Comparison of ENCODE assay signal across 8 cellular contexts in genomic region chr5:52801329-52801728, GRCh38. TPM values are rescaled to one million over a fixed set of nuclear protein-coding genes. Genes with fewer than 3 reads are reported as not detected.
DNase-seq lines count a peak whose midpoint lies in the region; ATAC-seq, FAIRE-seq and TF ChIP-seq lines count a peak whose summit lies in the region.

No MANE protein-coding gene starts in this region.

- H3K4me2 ChIP-seq in OCI-LY7 (ENCODE audit: low read length) = peak overlapping the region; percentile 91

- H3K9me2 ChIP-seq in OCI-LY7 (ENCODE audit: insufficient read depth, low read length) = no peaks in the 10 kb centered on the region

- no peaks in the 10 kb centered on the region for H3K27me3 Mint-ChIP-seq in dendritic cell treated with granulocyte-macrophage colony-stimulating factor and Interleukin-4, amounts not matched to agents 40 ng/mL and 50 ng/mL, for 4 days

- peaks cover 70% of the 10 kb centered on the region for H3K4me1 Mint-ChIP-seq in dendritic cell treated with granulocyte-macrophage colony-stimulating factor and Interleukin-4, amounts not matched to agents 40 ng/mL and 50 ng/mL, for 4 days (ENCODE audit: low read depth)

- POLR2A ChIA-PET in OCI-LY7 (lab: Charles Lee) = interaction anchor here (0.6 to 0.9 kb wide), 2 partner anchors 1219 to 1285 kb away, joined by 3 read pairs; no protein-coding TSS in a partner anchor

- ATAC-seq in HG02623 (IDR thresholded peaks at IDR 0.05; ENCODE audit: unreplicated experiment) (no peak), HG03175 (IDR thresholded peaks at IDR 0.05; ENCODE audit: unreplicated experiment) (no peak)

- H3K36me3 ChIP-seq in OCI-LY7 (ENCODE audit: insufficient read depth, low read length) = peaks cover 41% of the 10 kb centered on the region
- no peaks in the 10 kb centered on the region for H3K36me3 ChIP-seq in muscle layer of colon (ENCODE audit: insufficient read depth, low read length)

- H3K9me3 Mint-ChIP-seq in dendritic cell treated with granulocyte-macrophage colony-stimulating factor and Interleukin-4, amounts not matched to agents 40 ng/mL and 50 ng/mL, for 4 days = no peaks in the 10 kb centered on the region

- peaks cover 25% of the 10 kb centered on the region for H3K36me3 Mint-ChIP-seq in dendritic cell treated with granulocyte-macrophage colony-stimulating factor and Interleukin-4, amounts not matched to agents 40 ng/mL and 50 ng/mL, for 4 days (ENCODE audit: low read depth)

- peaks cover 33% of the 10 kb centered on the region for H4K20me1 ChIP-seq in OCI-LY7 (ENCODE audit: insufficient read depth, low read length)

- TF ChIP-seq CTCF in GM12864 (IDR thresholded peaks at IDR 0.05; ENCODE audit: low read depth, low read length, missing control alignments) (no peak), OCI-LY7 (conservative IDR thresholded peaks at IDR 0.05; ENCODE audit: low read length) (no peak)

- peaks cover 20% of the 10 kb centered on the region for H3K4me1 ChIP-seq in OCI-LY7 (ENCODE audit: insufficient read depth, low read length, poor library complexity, severe bottlenecking)
- peaks cover 48% of the 10 kb centered on the region for H3K4me1 ChIP-seq in muscle layer of colon (ENCODE audit: insufficient read depth, low read length)

- H3K4me3 ChIP-seq in GM12864 (ENCODE audit: low read depth, low read length) (peak overlapping the region; percentile 68), OCI-LY7 (ENCODE audit: low read depth, low read length, poor library complexity, severe bottlenecking) (peak overlapping the region; percentile 77), muscle layer of colon (ENCODE audit: low read depth in 1 of 2, low read length in 2 of 2) (peak overlapping the region; percentile 80 to 89)

- no peaks in the 10 kb centered on the region for H3K27me3 ChIP-seq in muscle layer of colon (ENCODE audit: control insufficient read depth in 1 of 2, insufficient read depth in 2 of 2, low read length in 2 of 2)

- peak overlapping the region; percentile 82 for H3K4me3 Mint-ChIP-seq in dendritic cell treated with granulocyte-macrophage colony-stimulating factor and Interleukin-4, amounts not matched to agents 40 ng/mL and 50 ng/mL, for 4 days

- H3K79me2 ChIP-seq in OCI-LY7 (ENCODE audit: insufficient read depth, low read depth, low read length) = peaks cover 53% of the 10 kb centered on the region

- DNase-seq in GM12864 (ENCODE audit: low read depth) (no peak), OCI-LY7 (ENCODE audit: low spot score) (peak; percentile 19), NCI-H2171 (lab: John Stamatoyannopoulos, UW) (no peak), urothelium cell line (ENCODE audit: low spot score) (no peak)

- intact Hi-C loops in OCI-LY7 (cut with micrococcal nuclease; ENCODE audit: unreplicated experiment) = no loop called here
- intact Hi-C loops in dendritic cell treated with granulocyte-macrophage colony-stimulating factor and Interleukin-4, amounts not matched to agents 40 ng/mL and 50 ng/mL, for 4 days (cut with micrococcal nuclease) = loop anchor here (2.0 kb wide), 1 partner anchor 35 kb away; no protein-coding TSS in a partner anchor

- no peak overlapping the region for H2AFZ ChIP-seq in OCI-LY7 (ENCODE audit: low read length)

- H3K9me3 ChIP-seq in OCI-LY7 (ENCODE audit: low read length) (no peaks in the 10 kb centered on the region), muscle layer of colon (ENCODE audit: low read length) (no peaks in the 10 kb centered on the region)

- BruUV-seq in OCI-LY7 (replicated peaks; lab: Mats Ljungman, UMichigan) = TSS peak; percentile 62

- H3K27ac Mint-ChIP-seq in dendritic cell treated with granulocyte-macrophage colony-stimulating factor and Interleukin-4, amounts not matched to agents 40 ng/mL and 50 ng/mL, for 4 days = peak overlapping the region; percentile 97

- peak overlapping the region; percentile 75 for H3K9ac ChIP-seq in muscle layer of colon (ENCODE audit: low read length)

- no peak for FAIRE-seq in urothelium cell line (lab: Jason Lieb, UNC)

- peak overlapping the region; percentile 87 for H3K27ac ChIP-seq in OCI-LY7 (ENCODE audit: low read depth, low read length, poor library complexity, severe bottlenecking)
- H3K27ac ChIP-seq in muscle layer of colon (ENCODE audit: low read depth, low read length) = peak overlapping the region; percentile 74

- CTCF ChIA-PET in OCI-LY7 (lab: Charles Lee; ENCODE audit: unreplicated experiment) = no interaction called here

RNA-seq across cellular contexts. Expression of gene ITGA1, which starts 13.6 kb away (rescaled TPM):
- not detected in 2 replicates for total RNA-seq in OCI-LY7 (2014; rRNA removed; shearing (Covaris generic))
- total RNA-seq in OCI-LY7 (2022) = not detected in 2 replicates

RNA-seq across cellular contexts. Expression of gene PELO, which starts 13.6 kb away (rescaled TPM):
- total RNA-seq in OCI-LY7 (2014; rRNA removed; shearing (Covaris generic)) = 11.1 and 13.0 TPM in 2 replicates
- 8.8 and 10.2 TPM in 2 replicates for total RNA-seq in OCI-LY7 (2022)
